Comparison of ENCODE assay signal across 8 cellular contexts in genomic region chr7:157009778-157010587, GRCh38. TPM values are rescaled to one million over a fixed set of nuclear protein-coding genes. Genes with fewer than 3 reads are reported as not detected.
DNase-seq lines count a peak whose midpoint lies in the region; ATAC-seq and TF ChIP-seq lines count a peak whose summit lies in the region.

No MANE protein-coding gene starts in this region.

- DNase-seq in activated naive CD8-positive, alpha-beta T cell treated with anti-CD3 and anti-CD28 coated beads, Interleukin-2, amount 50 U/mL, for 24 hours, result no peak
- DNase-seq in WERI-Rb-1 (no peak), hippocampal formation (lab: John Stamatoyannopoulos, UW) (no peak), omental fat pad (ENCODE audit: low spot score) (no peak), NCI-H510A (lab: John Stamatoyannopoulos, UW) (no peak)

- H3K4me1 ChIP-seq in liver (ENCODE audit: control insufficient read depth in 4 of 4, insufficient read depth in 4 of 4, low read length in 3 of 4), result peaks cover 10 to 31% (median 19%) of the 10 kb centered on the region in 4 donors

- no peaks in the 10 kb centered on the region for H3K9me3 Mint-ChIP-seq in activated naive CD8-positive, alpha-beta T cell (ENCODE audit: low read depth)
- H3K9me3 Mint-ChIP-seq in activated naive CD8-positive, alpha-beta T cell treated with anti-CD3 and anti-CD28 coated beads, Interleukin-2, amount 50 U/mL, for 24 hours, result no peaks in the 10 kb centered on the region

- no peak overlapping the region for H3K27ac Mint-ChIP-seq in activated naive CD8-positive, alpha-beta T cell
- no peak overlapping the region for H3K27ac Mint-ChIP-seq in activated naive CD8-positive, alpha-beta T cell treated with anti-CD3 and anti-CD28 coated beads, Interleukin-2, amount 50 U/mL, for 24 hours

- H3K4me3 ChIP-seq in WERI-Rb-1 (ENCODE audit: low read depth, low read length) (peak overlapping the region; percentile 83), liver (ENCODE audit: low read depth in 1 of 3, low read length in 3 of 3) (peak overlapping the region in 2 of 3 donors; percentile 37 to 54)

- TF ChIP-seq CTCF in WERI-Rb-1 (IDR thresholded peaks at IDR 0.05; ENCODE audit: low read depth, low read length) (no peak), liver (IDR thresholded peaks at IDR 0.05; ENCODE audit: low read depth, low read length, missing input control) (no peak), omental fat pad (IDR thresholded peaks at IDR 0.05) (no peak)

- H3K27ac ChIP-seq in WERI-Rb-1 (peak overlapping the region; percentile 92), liver (ENCODE audit: low read depth in 1 of 2, low read length in 2 of 2) (no peak overlapping the region)

- 1% methylated on average over 123 of the region's 130 CpGs for WGBS in liver

- H3K9me3 ChIP-seq in WERI-Rb-1 (ENCODE audit: severe bottlenecking) (no peaks in the 10 kb centered on the region), liver (ENCODE audit: control insufficient read depth in 4 of 4, low read length in 3 of 4) (no peaks in the 10 kb centered on the region)

- H3K36me3 ChIP-seq in WERI-Rb-1 (peaks cover 15% of the 10 kb centered on the region; the same call in 1 of the 2 replicates), liver (ENCODE audit: control insufficient read depth in 4 of 4, insufficient read depth in 3 of 4, low read depth in 1 of 4, low read length in 3 of 4) (no peaks in the 10 kb centered on the region)

- H3K27me3 Mint-ChIP-seq in activated naive CD8-positive, alpha-beta T cell, result peaks cover 37% of the 10 kb centered on the region
- H3K27me3 Mint-ChIP-seq in activated naive CD8-positive, alpha-beta T cell treated with anti-CD3 and anti-CD28 coated beads, Interleukin-2, amount 50 U/mL, for 24 hours, result peaks cover 80% of the 10 kb centered on the region

- no peaks in the 10 kb centered on the region for H3K36me3 Mint-ChIP-seq in activated naive CD8-positive, alpha-beta T cell
- no peaks in the 10 kb centered on the region for H3K36me3 Mint-ChIP-seq in activated naive CD8-positive, alpha-beta T cell treated with anti-CD3 and anti-CD28 coated beads, Interleukin-2, amount 50 U/mL, for 24 hours (ENCODE audit: low read depth)

- H3K27me3 ChIP-seq in WERI-Rb-1 (ENCODE audit: insufficient read depth, low read depth, severe bottlenecking), result no peaks in the 10 kb centered on the region
- H3K27me3 ChIP-seq in liver (ENCODE audit: control insufficient read depth in 4 of 4, insufficient read depth in 4 of 4, low read length in 3 of 4), result peaks cover 8 to 46% (median 15%) of the 10 kb centered on the region in 4 donors

- TF ChIP-seq RAD21 in liver (IDR thresholded peaks at IDR 0.05), result no peak

- ATAC-seq in activated naive CD8-positive, alpha-beta T cell treated with anti-CD3 and anti-CD28 coated beads, Interleukin-2, amount 50 U/mL, for 24 hours, result no peak
- ATAC-seq in HG02943 (IDR thresholded peaks at IDR 0.05; ENCODE audit: low read depth, unreplicated experiment), result peak; percentile 30
- ATAC-seq in omental fat pad (ENCODE audit: low FRiP score), result no peak

- no peak overlapping the region for H3K9ac ChIP-seq in liver (ENCODE audit: low read depth in 1 of 2, low read length in 2 of 2)

- peaks cover 18% of the 10 kb centered on the region for H3K4me1 Mint-ChIP-seq in activated naive CD8-positive, alpha-beta T cell (ENCODE audit: low read depth)
- peaks cover 14% of the 10 kb centered on the region for H3K4me1 Mint-ChIP-seq in activated naive CD8-positive, alpha-beta T cell treated with anti-CD3 and anti-CD28 coated beads, Interleukin-2, amount 50 U/mL, for 24 hours

- H3K4me3 Mint-ChIP-seq in activated naive CD8-positive, alpha-beta T cell, result peak overlapping the region; percentile 30
- H3K4me3 Mint-ChIP-seq in activated naive CD8-positive, alpha-beta T cell treated with anti-CD3 and anti-CD28 coated beads, Interleukin-2, amount 50 U/mL, for 24 hours, result no peak overlapping the region

TF ChIP-seq in liver, 16 proteins besides CTCF, POLR2A, EP300 and RAD21:
- TF ChIP-seq, protein P1, sequence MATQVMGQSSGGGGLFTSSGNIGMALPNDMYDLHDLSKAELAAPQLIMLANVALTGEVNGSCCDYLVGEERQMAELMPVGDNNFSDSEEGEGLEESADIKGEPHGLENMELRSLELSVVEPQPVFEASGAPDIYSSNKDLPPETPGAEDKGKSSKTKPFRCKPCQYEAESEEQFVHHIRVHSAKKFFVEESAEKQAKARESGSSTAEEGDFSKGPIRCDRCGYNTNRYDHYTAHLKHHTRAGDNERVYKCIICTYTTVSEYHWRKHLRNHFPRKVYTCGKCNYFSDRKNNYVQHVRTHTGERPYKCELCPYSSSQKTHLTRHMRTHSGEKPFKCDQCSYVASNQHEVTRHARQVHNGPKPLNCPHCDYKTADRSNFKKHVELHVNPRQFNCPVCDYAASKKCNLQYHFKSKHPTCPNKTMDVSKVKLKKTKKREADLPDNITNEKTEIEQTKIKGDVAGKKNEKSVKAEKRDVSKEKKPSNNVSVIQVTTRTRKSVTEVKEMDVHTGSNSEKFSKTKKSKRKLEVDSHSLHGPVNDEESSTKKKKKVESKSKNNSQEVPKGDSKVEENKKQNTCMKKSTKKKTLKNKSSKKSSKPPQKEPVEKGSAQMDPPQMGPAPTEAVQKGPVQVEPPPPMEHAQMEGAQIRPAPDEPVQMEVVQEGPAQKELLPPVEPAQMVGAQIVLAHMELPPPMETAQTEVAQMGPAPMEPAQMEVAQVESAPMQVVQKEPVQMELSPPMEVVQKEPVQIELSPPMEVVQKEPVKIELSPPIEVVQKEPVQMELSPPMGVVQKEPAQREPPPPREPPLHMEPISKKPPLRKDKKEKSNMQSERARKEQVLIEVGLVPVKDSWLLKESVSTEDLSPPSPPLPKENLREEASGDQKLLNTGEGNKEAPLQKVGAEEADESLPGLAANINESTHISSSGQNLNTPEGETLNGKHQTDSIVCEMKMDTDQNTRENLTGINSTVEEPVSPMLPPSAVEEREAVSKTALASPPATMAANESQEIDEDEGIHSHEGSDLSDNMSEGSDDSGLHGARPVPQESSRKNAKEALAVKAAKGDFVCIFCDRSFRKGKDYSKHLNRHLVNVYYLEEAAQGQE (IDR thresholded peaks at IDR 0.05), result no peak
- TF ChIP-seq NR2F2 (IDR thresholded peaks at IDR 0.05) (no peak), YY1 (IDR thresholded peaks at IDR 0.05) (no peak), FOXA1 (IDR thresholded peaks at IDR 0.05) (no peak), FOXA2 (IDR thresholded peaks at IDR 0.05) (no peak), JUND (IDR thresholded peaks at IDR 0.05) (no peak), MAX (IDR thresholded peaks at IDR 0.05) (no peak), GABPA (IDR thresholded peaks at IDR 0.05 in 1 of 2, conservative IDR thresholded peaks at IDR 0.05 in 1 of 2) (no peak), HNF4G (IDR thresholded peaks at IDR 0.05) (no peak), TAF1 (conservative IDR thresholded peaks at IDR 0.05) (no peak), EGR1 (IDR thresholded peaks at IDR 0.05; ENCODE audit: low read depth in 2 of 2) (no peak), SP1 (IDR thresholded peaks at IDR 0.05) (no peak), HNF4A (conservative IDR thresholded peaks at IDR 0.05) (no peak), RXRA (IDR thresholded peaks at IDR 0.05) (no peak)
- TF ChIP-seq, protein P2, sequence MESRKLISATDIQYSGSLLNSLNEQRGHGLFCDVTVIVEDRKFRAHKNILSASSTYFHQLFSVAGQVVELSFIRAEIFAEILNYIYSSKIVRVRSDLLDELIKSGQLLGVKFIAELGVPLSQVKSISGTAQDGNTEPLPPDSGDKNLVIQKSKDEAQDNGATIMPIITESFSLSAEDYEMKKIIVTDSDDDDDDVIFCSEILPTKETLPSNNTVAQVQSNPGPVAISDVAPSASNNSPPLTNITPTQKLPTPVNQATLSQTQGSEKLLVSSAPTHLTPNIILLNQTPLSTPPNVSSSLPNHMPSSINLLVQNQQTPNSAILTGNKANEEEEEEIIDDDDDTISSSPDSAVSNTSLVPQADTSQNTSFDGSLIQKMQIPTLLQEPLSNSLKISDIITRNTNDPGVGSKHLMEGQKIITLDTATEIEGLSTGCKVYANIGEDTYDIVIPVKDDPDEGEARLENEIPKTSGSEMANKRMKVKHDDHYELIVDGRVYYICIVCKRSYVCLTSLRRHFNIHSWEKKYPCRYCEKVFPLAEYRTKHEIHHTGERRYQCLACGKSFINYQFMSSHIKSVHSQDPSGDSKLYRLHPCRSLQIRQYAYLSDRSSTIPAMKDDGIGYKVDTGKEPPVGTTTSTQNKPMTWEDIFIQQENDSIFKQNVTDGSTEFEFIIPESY (IDR thresholded peaks at IDR 0.05), result no peak

RNA-seq across cellular contexts. Expression of gene MNX1, which starts 0.5 kb away (rescaled TPM):
- not detected for total RNA-seq in liver
- polyA plus RNA-seq in liver, result under 1 TPM in 1 of 2 donors, not detected in 1; 0.08 TPM
- not detected for total RNA-seq in omental fat pad
